In genomic region chr6:135428078-135428477, GRCh38 we compare ENCODE assay signal across 8 cellular contexts.
"Had no signal": no experiment of that assay in that cellular context is flagged by ENCODE, and none has a peak within 500 bp of the region (broad histone marks: within the 10 kb centered on the region; RNA-seq: fewer than 3 reads in every experiment).

No MANE protein-coding gene starts in this region.

- H3K27ac ChIP-seq: KMS-11 had no signal

- FAIRE-seq: H1, H54, HTR-8/SVneo had no signal

- H3K4me1 Mint-ChIP-seq: GM23338, H9 had no signal

- H3K4me2 ChIP-seq: GM23338, KMS-11 had no signal

- ATAC-seq: GM23338 had no signal

- H3K9ac ChIP-seq: KMS-11 had no signal

- H3K4me3 ChIP-seq: GM23338 had no signal

- H3K9me3 Mint-ChIP-seq: GM23338, H9 had no signal

- H3K4me3 Mint-ChIP-seq: GM23338, H9 had no signal

- DNase-seq: H9, HCEC 1CT, KBM-7 had no signal

- H2AFZ ChIP-seq: GM23338 had no signal

- H3K27ac Mint-ChIP-seq: GM23338, H9 had no signal
